18 cellular contexts compared by ENCODE assay signal in genomic region chr9:2298217-2298616, GRCh38.
"Had no signal": no experiment of that assay in that cellular context is flagged by ENCODE, and none has a peak within 500 bp of the region (broad histone marks: within the 10 kb centered on the region; RNA-seq: fewer than 3 reads in every experiment).

No MANE protein-coding gene starts in this region.

- H3K9me3 ChIP-seq: adrenal gland, gastroesophageal sphincter, thyroid gland, vagina had no signal

- H3K4me3 Mint-ChIP-seq: central memory CD8-positive, alpha-beta T cell; effector memory CD8-positive, alpha-beta T cell; naive thymus-derived CD4-positive, alpha-beta T cell; stimulated activated effector memory CD8-positive, alpha-beta T cell treated with anti-CD3 and anti-CD28 coated beads, Interleukin-12 subunit alpha, Interleukin-12 subunit beta, amount 100 ng/mL, for 72 hours had no signal

- H3K4me1 Mint-ChIP-seq: central memory CD8-positive, alpha-beta T cell; naive thymus-derived CD4-positive, alpha-beta T cell; stimulated activated effector memory CD8-positive, alpha-beta T cell treated with anti-CD3 and anti-CD28 coated beads, Interleukin-12 subunit alpha, Interleukin-12 subunit beta, amount 100 ng/mL, for 72 hours had no signal

- H3K27ac Mint-ChIP-seq: activated T-helper 2 cell treated with anti-CD3 and anti-CD28 coated beads, Interferon-gamma antibody, Interleukin-2, Interleukin-4, amounts not matched to agents 10 μg/mL and 5 μg/mL and 100 μg/mL, durations not matched to agents 14 hours and 24 hours and 36 hours; effector memory CD8-positive, alpha-beta T cell; naive thymus-derived CD4-positive, alpha-beta T cell; stimulated activated effector memory CD8-positive, alpha-beta T cell treated with anti-CD3 and anti-CD28 coated beads, Interleukin-12 subunit alpha, Interleukin-12 subunit beta, amount 100 ng/mL, for 72 hours had no signal

- H3K36me3 ChIP-seq: adrenal gland, gastroesophageal sphincter, thyroid gland, vagina had no signal

- DNase-seq: activated CD4-positive, alpha-beta T cell treated with anti-CD3 and anti-CD28 coated beads, Interleukin-2, amount 50 U/mL, for 1 hour; activated naive CD4-positive, alpha-beta T cell treated with anti-CD3 and anti-CD28 coated beads, Interleukin-2, amount 50 U/mL, for 16 hours; adrenal gland; cortex of kidney; effector memory CD8-positive, alpha-beta T cell; hippocampal formation; kidney glomerular epithelial cell; naive thymus-derived CD4-positive, alpha-beta T cell; posterior cingulate gyrus; right cardiac atrium; thyroid gland had no signal

- H3K27ac ChIP-seq: adrenal gland, epithelial cell of prostate, gastroesophageal sphincter, thyroid gland, vagina had no signal

- H3K4me2 ChIP-seq: smooth muscle cell had no signal

- H3K27me3 ChIP-seq: adrenal gland, gastroesophageal sphincter, thyroid gland, vagina had no signal

- H3K4me1 ChIP-seq: adrenal gland, gastroesophageal sphincter, thyroid gland, vagina had no signal

- H3K9me3 Mint-ChIP-seq: central memory CD8-positive, alpha-beta T cell; stimulated activated effector memory CD8-positive, alpha-beta T cell treated with anti-CD3 and anti-CD28 coated beads, Interleukin-12 subunit alpha, Interleukin-12 subunit beta, amount 100 ng/mL, for 72 hours had no signal

- H3K36me3 Mint-ChIP-seq: naive thymus-derived CD4-positive, alpha-beta T cell; stimulated activated effector memory CD8-positive, alpha-beta T cell treated with anti-CD3 and anti-CD28 coated beads, Interleukin-12 subunit alpha, Interleukin-12 subunit beta, amount 100 ng/mL, for 72 hours had no signal

- H3K4me3 ChIP-seq: adrenal gland, gastroesophageal sphincter, smooth muscle cell, thyroid gland, vagina had no signal
